In the genomic region with DNA sequence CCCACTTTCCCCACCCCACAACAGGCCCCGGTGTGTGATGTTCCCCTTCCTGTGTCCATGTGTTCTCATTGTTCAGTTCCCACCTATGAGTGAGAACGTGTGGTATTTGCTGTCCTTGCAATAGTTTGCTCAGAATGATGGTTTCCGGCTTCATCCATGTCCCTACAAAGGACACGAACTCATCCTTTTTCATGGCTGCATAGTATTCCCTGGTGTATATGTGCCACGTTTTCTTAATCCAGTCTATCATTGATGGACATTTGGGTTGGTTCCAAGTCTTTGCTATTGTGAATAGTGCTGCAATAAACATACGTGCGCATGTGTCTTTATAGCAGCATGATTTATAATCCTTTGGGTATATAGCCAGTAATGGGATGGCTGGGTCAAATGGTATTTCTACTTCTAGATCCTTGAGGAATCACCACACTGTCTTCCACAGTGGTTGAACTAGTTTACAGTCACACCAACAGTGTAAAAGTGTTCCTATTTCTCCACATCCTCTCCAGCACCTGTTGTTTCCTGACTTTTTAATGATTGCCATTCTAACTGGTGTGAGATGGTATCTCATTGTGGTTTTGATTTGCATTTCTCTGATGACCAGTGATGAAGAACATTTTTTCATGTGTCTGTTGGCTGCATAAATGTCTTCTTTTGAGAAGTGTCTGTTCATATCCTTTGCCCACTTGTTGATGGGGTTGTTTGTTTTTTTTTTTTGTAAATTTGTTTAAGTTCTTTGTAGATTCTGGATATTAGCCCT, we compare ENCODE assay signal across 4 cellular contexts.
DNase-seq lines count a peak whose midpoint lies in the region; ATAC-seq, FAIRE-seq and TF ChIP-seq lines count a peak whose summit lies in the region.
"Not testable (repeated sequence)": the region's sequence is repeated elsewhere in the genome, so short reads cannot be mapped to it uniquely, and the experiment has no call there.

No MANE protein-coding gene starts in this region.

- not testable (repeated sequence) for H3K79me2 ChIP-seq in K562 (ENCODE audit: control insufficient read depth, insufficient read depth, low read length)

- POLR2A ChIA-PET in A549 (lab: Yijun Ruan, JAX); K562 (lab: Yijun Ruan, JAX): not testable (repeated sequence)
- POLR2A ChIA-PET in HEK293 (lab: Yijun Ruan, JAX), result interaction anchor here (0.7 kb wide), 1 partner anchor 34 kb away, joined by 3 read pairs; no protein-coding TSS in a partner anchor

- in situ Hi-C loops in K562 (cut with MboI), result not testable (repeated sequence)

- TF ChIP-seq EP300 in A549 (IDR thresholded peaks at IDR 0.05); K562 (IDR thresholded peaks at IDR 0.05; ENCODE audit: low read length): not testable (repeated sequence)

- not testable (repeated sequence) for H4K20me1 ChIP-seq in K562 (replicated peaks; ENCODE audit: control insufficient read depth, insufficient read depth, low read length)

- not testable (repeated sequence) for BruUV-seq in K562 (replicated peaks; lab: Mats Ljungman, UMichigan)

- not testable (repeated sequence) for H3K27me3 ChIP-seq in K562 (ENCODE audit: control insufficient read depth in 2 of 2, insufficient read depth in 2 of 2, low read length in 2 of 2)

- H2AFZ ChIP-seq in K562 (ENCODE audit: low read depth, low read length), result not testable (repeated sequence)

- CTCF ChIA-PET in A549 (lab: Yijun Ruan, JAX); HEK293 (lab: Yijun Ruan, JAX); K562 (lab: Yijun Ruan, JAX; ENCODE audit: low intra/inter-chr PET ratio): not testable (repeated sequence)

- not testable (repeated sequence) for H3K4me1 ChIP-seq in A549; HEK293 (ENCODE audit: control insufficient read depth, insufficient read depth, low read length); K562 (replicated peaks in 1 of 2; ENCODE audit: control insufficient read depth in 2 of 2, insufficient read depth in 2 of 2, low read length in 2 of 2)

- TF ChIP-seq RAD21 in A549 (conservative IDR thresholded peaks at IDR 0.05 in 1 of 2, IDR thresholded peaks at IDR 0.05 in 1 of 2); K562 (CRISPR knock-in tag; conservative IDR thresholded peaks at IDR 0.05 in 1 of 2, IDR thresholded peaks at IDR 0.05 in 1 of 2): not testable (repeated sequence)

- H3K4me2 ChIP-seq in A549; K562 (ENCODE audit: insufficient read depth, low read length): not testable (repeated sequence)

- H3K9ac ChIP-seq in K562 (ENCODE audit: insufficient read depth in 1 of 2, low read depth in 2 of 2, low read length in 2 of 2), result not testable (repeated sequence)

- WGBS in A549 (ENCODE audit: missing lambda C conversion rate), result 85% methylated on average over 7 of the region's 7 CpGs
- WGBS in K562 (ENCODE audit: insufficient coverage, low coverage, missing lambda C conversion rate), result 38% methylated on average over 7 of the region's 7 CpGs

- H3K9me1 ChIP-seq in K562 (ENCODE audit: control insufficient read depth, insufficient read depth, low read length), result not testable (repeated sequence)

- not testable (repeated sequence) for H3K36me3 ChIP-seq in HEK293 (ENCODE audit: control insufficient read depth in 2 of 2, insufficient read depth in 1 of 2, low read length in 2 of 2); K562 (ENCODE audit: control insufficient read depth, insufficient read depth, low read length)

- H3K9me3 ChIP-seq in A549; HEK293 (ENCODE audit: control insufficient read depth, insufficient read depth, low read depth, low read length); K562 (replicated peaks; ENCODE audit: control insufficient read depth, insufficient read depth, low read depth, low read length): not testable (repeated sequence)

- DNase-seq in A549 (ENCODE audit: low read depth in 1 of 2, low spot score in 1 of 2); K562 (ENCODE audit: extremely low read depth in 1 of 4, low spot score in 3 of 4): not testable (repeated sequence)

- intact Hi-C loops in K562 (cut with micrococcal nuclease), result not testable (repeated sequence)

- not testable (repeated sequence) for TF ChIP-seq CTCF in A549 (IDR thresholded peaks at IDR 0.05); HEK293 (tag by site-specific recombination; IDR thresholded peaks at IDR 0.05); K562 (IDR thresholded peaks at IDR 0.05 in 2 of 3, conservative IDR thresholded peaks at IDR 0.05 in 1 of 3; ENCODE audit: insufficient read depth in 2 of 3, low read depth in 1 of 3, low read length in 3 of 3)

- ATAC-seq in A549, SK-N-SH treated with all-trans-retinoic acid at 6 μM for 48 hours, K562: not testable (repeated sequence)

- TF ChIP-seq POLR2A in A549 (IDR thresholded peaks at IDR 0.05; ENCODE audit: low read length); K562 (conservative IDR thresholded peaks at IDR 0.05): not testable (repeated sequence)

- H3K4me3 ChIP-seq in A549; HEK293 (ENCODE audit: low read depth, low read length); K562: not testable (repeated sequence)

- H3K27ac ChIP-seq in A549; HEK293 (ENCODE audit: extremely low read depth, low read depth, low read length); K562 (ENCODE audit: extremely low read depth, low read depth, low read length): not testable (repeated sequence)

- FAIRE-seq in A549 (lab: Jason Lieb, UNC); K562 (lab: Jason Lieb, UNC): not testable (repeated sequence)

TF ChIP-seq in A549, 52 proteins besides CTCF, POLR2A, EP300 and RAD21:
- TF ChIP-seq HDAC2 (IDR thresholded peaks at IDR 0.05), result peak; percentile 22; the same call in 1 of the 2 replicates
TF ChIP-seq in A549: peak in this region for 1; not testable (repeated sequence) for 51.

TF ChIP-seq in HEK293, 187 proteins besides CTCF, POLR2A, EP300 and RAD21 (continues in another document):
- peak; percentile 76 for TF ChIP-seq SCRT1 (tag by site-specific recombination; IDR thresholded peaks at IDR 0.05; ENCODE audit: borderline replicate concordance)
- TF ChIP-seq ZNF184 (tag by site-specific recombination; IDR thresholded peaks at IDR 0.05), result 0 out of 2 replicates have a peak, but pooled peaks have one; percentile 48
- TF ChIP-seq SCRT2 (tag by site-specific recombination; IDR thresholded peaks at IDR 0.05), result peak; percentile 83
- TF ChIP-seq, protein P1, sequence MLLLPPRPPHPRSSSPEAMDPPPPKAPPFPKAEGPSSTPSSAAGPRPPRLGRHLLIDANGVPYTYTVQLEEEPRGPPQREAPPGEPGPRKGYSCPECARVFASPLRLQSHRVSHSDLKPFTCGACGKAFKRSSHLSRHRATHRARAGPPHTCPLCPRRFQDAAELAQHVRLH (tag by site-specific recombination; IDR thresholded peaks at IDR 0.05), result peak; percentile 72; the same call in 1 of the 2 replicates

TF ChIP-seq in SK-N-SH treated with all-trans-retinoic acid at 6 μM for 48 hours, 23 proteins besides CTCF, POLR2A, EP300 and RAD21:
- peak; percentile 48; the same call in 1 of the 2 replicates for TF ChIP-seq ZNF8 (CRISPR knock-in tag; IDR thresholded peaks at IDR 0.05)

TF ChIP-seq in K562, 482 proteins besides CTCF, POLR2A, EP300 and RAD21:
- TF ChIP-seq BCOR (IDR thresholded peaks at IDR 0.05) (peak; percentile 84), RBM25 (IDR thresholded peaks at IDR 0.05; ENCODE audit: low read depth, low read length, severe bottlenecking) (peak; percentile 16), KDM1A (IDR thresholded peaks at IDR 0.05) (peak in 1 of 2 experiments; percentile 41; a peak in 1 of 4 replicates), ZNF146 (CRISPR knock-in tag; IDR thresholded peaks at IDR 0.05; ENCODE audit: unreplicated experiment) (peak; percentile 94)
